Comparison of ENCODE assay signal across 8 cellular contexts in the genomic region with DNA sequence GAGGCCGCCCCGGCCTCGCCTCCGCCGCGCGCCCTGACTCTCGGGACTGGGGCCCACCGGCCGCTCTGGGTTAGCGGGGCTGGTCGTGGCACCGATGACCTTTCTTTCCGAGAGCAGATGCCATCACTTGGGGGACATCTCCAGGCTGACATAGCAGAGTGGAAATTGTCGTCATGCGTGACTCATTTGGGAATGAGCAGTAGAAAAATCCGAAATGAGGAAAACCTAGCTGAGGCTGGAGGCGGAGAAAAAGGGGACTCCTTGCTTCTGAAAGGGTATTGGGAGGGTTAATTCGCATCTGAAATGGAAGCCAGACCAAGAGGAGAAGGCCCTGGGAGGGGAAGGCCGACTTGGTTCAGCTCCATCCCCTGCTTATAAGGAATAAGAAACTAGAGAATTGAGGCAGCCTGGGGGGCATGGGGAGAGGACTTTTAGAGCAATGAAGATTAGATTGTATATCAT. TPM values are rescaled to one million over a fixed set of nuclear protein-coding genes. Genes with fewer than 3 reads are reported as not detected.
DNase-seq lines count a peak whose midpoint lies in the region; ATAC-seq and TF ChIP-seq lines count a peak whose summit lies in the region.

No MANE protein-coding gene starts in this region.

- no peak overlapping the region for H3K18ac ChIP-seq in mesendoderm (ENCODE audit: low read length)

- H2BK15ac ChIP-seq in mesendoderm (replicated peaks; ENCODE audit: low read depth), result no peak overlapping the region

- H3K9ac ChIP-seq in BLaER1, result peak overlapping the region; percentile 64; the same call in 1 of the 2 replicates
- H3K9ac ChIP-seq in mesendoderm (ENCODE audit: low read length), result peak overlapping the region; percentile 58

- 0 to 2% methylated on average over 7 to 13 of the region's 20 CpGs for WGBS in body of pancreas, 2 donors
- WGBS in mesendoderm (ENCODE audit: extremely low coverage, insufficient coverage, low lambda C conversion rate), result no CpG with 5 or more reads among the region's 20 CpGs

- H4K20me1 ChIP-seq in BLaER1, result peaks cover 13% of the 10 kb centered on the region; the same call in 1 of the 2 replicates

- H3K27ac ChIP-seq in BLaER1 (no peak overlapping the region), HL-60 (replicated peaks) (no peak overlapping the region), body of pancreas (peak overlapping the region; percentile 15 to 78 (median 46)), mesendoderm (ENCODE audit: low read depth, low read length) (no peak overlapping the region), vagina (no peak overlapping the region)

- H2AK5ac ChIP-seq in mesendoderm (ENCODE audit: low read length), result no peak overlapping the region

- H2BK120ac ChIP-seq in mesendoderm (ENCODE audit: low read depth, low read length), result no peak overlapping the region

- H3K56ac ChIP-seq in mesendoderm (ENCODE audit: low read length), result peak overlapping the region; percentile 80

- intact Hi-C loops in body of pancreas (cut with DNase I) (no loop called here), vagina (cut with DNase I) (no loop called here)

- H3K36me3 ChIP-seq in BLaER1, result no peaks in the 10 kb centered on the region
- no peaks in the 10 kb centered on the region for H3K36me3 ChIP-seq in body of pancreas (replicated peaks in 1 of 2; ENCODE audit: insufficient read depth in 1 of 2, low read depth in 2 of 2)
- H3K36me3 ChIP-seq in mesendoderm (ENCODE audit: control insufficient read depth, insufficient read depth, low read length), result no peaks in the 10 kb centered on the region
- H3K36me3 ChIP-seq in vagina, result no peaks in the 10 kb centered on the region

- H3K4ac ChIP-seq in mesendoderm (ENCODE audit: low read depth, low read length), result no peak overlapping the region

- no peaks in the 10 kb centered on the region for H3K9me3 ChIP-seq in BLaER1
- no peaks in the 10 kb centered on the region for H3K9me3 ChIP-seq in body of pancreas
- H3K9me3 ChIP-seq in vagina, result no peaks in the 10 kb centered on the region

- no peak overlapping the region for H4K5ac ChIP-seq in mesendoderm (ENCODE audit: low read length)

- no peak overlapping the region for H3K23ac ChIP-seq in mesendoderm (ENCODE audit: low read length)

- TF ChIP-seq CTCF in HL-60 (IDR thresholded peaks at IDR 0.05; ENCODE audit: insufficient read depth, low read length) (no peak), body of pancreas (IDR thresholded peaks at IDR 0.05) (no peak), vagina (IDR thresholded peaks at IDR 0.05) (no peak)

- H2BK5ac ChIP-seq in mesendoderm (ENCODE audit: low read length), result no peak overlapping the region

- ATAC-seq in body of pancreas (no peak), HG03159 (IDR thresholded peaks at IDR 0.05; ENCODE audit: unreplicated experiment) (no peak), GM18505 (IDR thresholded peaks at IDR 0.05; ENCODE audit: unreplicated experiment) (no peak), HG03439 (IDR thresholded peaks at IDR 0.05; ENCODE audit: unreplicated experiment) (no peak)

- DNase-seq in HL-60 (ENCODE audit: low read depth in 1 of 2, low spot score in 1 of 2), result no peak
- no peak for DNase-seq in body of pancreas
- DNase-seq in mesendoderm, result peak; percentile 64
- DNase-seq in vagina (ENCODE audit: extremely low spot score in 2 of 2), result no peak

- H3K27me3 ChIP-seq in BLaER1 (peaks cover 34% of the 10 kb centered on the region), HL-60 (ENCODE audit: insufficient read depth, poor library complexity, severe bottlenecking) (peaks cover 5% of the 10 kb centered on the region), body of pancreas (no peaks in the 10 kb centered on the region), mesendoderm (ENCODE audit: insufficient read depth, low read length, poor library complexity) (peaks cover 4% of the 10 kb centered on the region), vagina (no peaks in the 10 kb centered on the region)

- H3K4me3 ChIP-seq in BLaER1, result peak overlapping the region; percentile 73
- H3K4me3 ChIP-seq in HL-60 (replicated peaks; ENCODE audit: insufficient read depth, low read length), result peak overlapping the region; percentile 61
- peak overlapping the region in 1 of 2 donors; percentile 14 for H3K4me3 ChIP-seq in body of pancreas
- peak overlapping the region; percentile 48 for H3K4me3 ChIP-seq in mesendoderm (ENCODE audit: low read length)
- peak overlapping the region; percentile 57 to 63 for H3K4me3 ChIP-seq in vagina

- no peaks in the 10 kb centered on the region for H3K79me1 ChIP-seq in mesendoderm (ENCODE audit: low read length)

- H3K79me2 ChIP-seq in mesendoderm (ENCODE audit: control insufficient read depth, insufficient read depth, low read length), result no peaks in the 10 kb centered on the region

- H3K4me1 ChIP-seq in BLaER1 (peaks cover 13% of the 10 kb centered on the region; the same call in 1 of the 2 replicates), body of pancreas (peaks cover 15% of the 10 kb centered on the region), mesendoderm (ENCODE audit: control insufficient read depth, low read depth, low read length) (no peaks in the 10 kb centered on the region), vagina (peaks cover 12% of the 10 kb centered on the region)

- TF ChIP-seq POLR2A in body of pancreas (IDR thresholded peaks at IDR 0.05), result no peak
- TF ChIP-seq POLR2A in vagina (IDR thresholded peaks at IDR 0.05), result no peak
- no peak for TF ChIP-seq POLR2A in GM18505 (IDR thresholded peaks at IDR 0.05; ENCODE audit: borderline replicate concordance, extremely low read depth, insufficient read depth, insufficient read length)

- H4K8ac ChIP-seq in mesendoderm (ENCODE audit: low read depth, low read length), result no peak overlapping the region

- H3K4me2 ChIP-seq in BLaER1, result peak overlapping the region; percentile 98
- H3K4me2 ChIP-seq in mesendoderm (ENCODE audit: low read length), result peak overlapping the region; percentile 90

RNA-seq across cellular contexts. Expression of a gene that starts 0.4 kb away (rescaled TPM):
- 1 to 10 TPM; 2.6 to 7.5 TPM for total RNA-seq in body of pancreas
- polyA plus RNA-seq in mesendoderm (2013, experiment 1 of 2), result 2.2 TPM
- 2.0 TPM for polyA plus RNA-seq in mesendoderm (2013, experiment 2 of 2)
- 3.9 TPM for total RNA-seq in vagina

Comparison
In these comparisons a context has a peak if more than half of its experiments do, and no peak if none do; other contexts are left out.
1. H3K27ac ChIP-seq: peak in body of pancreas (4 of 4); none in BLaER1 (single experiment), HL-60 (single experiment), mesendoderm (single experiment) and vagina (single experiment).